In genomic region chr11:210122-210802, GRCh38 we compare ENCODE assay signal across 9 cellular contexts. TPM values are rescaled to one million over a fixed set of nuclear protein-coding genes. Genes with fewer than 3 reads are reported as not detected.
DNase-seq lines count a peak whose midpoint lies in the region; ATAC-seq and TF ChIP-seq lines count a peak whose summit lies in the region.
"Had no signal": no experiment of that assay in that cellular context is flagged by ENCODE, and none has a peak within 500 bp of the region (broad histone marks: within the 10 kb centered on the region; RNA-seq: fewer than 3 reads in every experiment).

No MANE protein-coding gene starts in this region.

- no peaks in the 10 kb centered on the region for H3K9me3 ChIP-seq in mammary epithelial cell (replicated peaks; ENCODE audit: insufficient read depth, low read length)

- H3K27ac Mint-ChIP-seq in naive B cell, result peak overlapping the region in 2 of 6 donors; percentile 42 to 53

- no peak for ATAC-seq in naive B cell (ENCODE audit: low read depth in 2 of 2)

- peak overlapping the region; percentile 88; the same call in 1 of the 2 replicates for H3K4me3 ChIP-seq in LNCaP clone FGC (ENCODE audit: low read depth, low read length)
- peak overlapping the region in 2 of 3 experiments; percentile 74 to 82 for H3K4me3 ChIP-seq in mammary epithelial cell (replicated peaks in 1 of 3; ENCODE audit: insufficient read depth in 1 of 3, low read depth in 2 of 3, low read length in 3 of 3)

- H3K27ac ChIP-seq in mammary epithelial cell (ENCODE audit: insufficient read depth, low read depth, low read length), result peak overlapping the region; percentile 57

- peaks cover 0 to 17% of the 10 kb centered on the region in 2 donors for H3K36me3 Mint-ChIP-seq in naive B cell

- in situ Hi-C loops in mammary epithelial cell (cut with MboI; ENCODE audit: low sequenced_read_pairs in 2 of 2), result no loop called here

- H3K79me2 ChIP-seq in mammary epithelial cell (ENCODE audit: insufficient read depth, low read length), result peaks cover 77% of the 10 kb centered on the region

- peak overlapping the region; percentile 82 to 100 (median 98) for H3K4me3 Mint-ChIP-seq in naive B cell

- peak overlapping the region; percentile 97 for H3K4me2 ChIP-seq in mammary epithelial cell (ENCODE audit: insufficient read depth, low read depth, low read length)

- intact Hi-C loops in mammary epithelial cell (cut with micrococcal nuclease), result no loop called here

- CTCF ChIA-PET in mammary epithelial cell (lab: Charles Lee; ENCODE audit: low non-redundant PET), result no interaction called here

- no peak overlapping the region for H2AFZ ChIP-seq in mammary epithelial cell (ENCODE audit: low read depth, low read length)

- DNase-seq in AG20443 (ENCODE audit: low spot score), result peak; percentile 82
- no peak for DNase-seq in LNCaP clone FGC (ENCODE audit: low read depth)
- DNase-seq in mammary epithelial cell, result peak; percentile 55
- no peak for DNase-seq in naive B cell
- no peak for DNase-seq in NCI-H2107 (lab: John Stamatoyannopoulos, UW)
- no peak for DNase-seq in GDM1 (lab: John Stamatoyannopoulos, UW)
- no peak for DNase-seq in DMS153 treated with DMSO at 0.1 percent for 48 hours (lab: John Stamatoyannopoulos, UW; ENCODE audit: unreplicated experiment)
- DNase-seq in D341Med (ENCODE audit: low spot score), result no peak

- peaks cover 22% of the 10 kb centered on the region for H3K4me1 ChIP-seq in mammary epithelial cell (ENCODE audit: insufficient read depth, low read length)

- H3K9ac ChIP-seq in mammary epithelial cell (ENCODE audit: insufficient read depth, low read length), result no peak overlapping the region

- WGBS in mammary epithelial cell (ENCODE audit: low coverage, missing lambda C conversion rate), result 83% methylated on average over 6 of the region's 9 CpGs

- H3K36me3 ChIP-seq in mammary epithelial cell (ENCODE audit: insufficient read depth, low read length), result peaks cover 20% of the 10 kb centered on the region

- H3K27me3 ChIP-seq in mammary epithelial cell (ENCODE audit: insufficient read depth, low read length), result no peaks in the 10 kb centered on the region

- H4K20me1 ChIP-seq in mammary epithelial cell (ENCODE audit: insufficient read depth, low read length), result no peaks in the 10 kb centered on the region

- no peaks in the 10 kb centered on the region for H3K27me3 Mint-ChIP-seq in naive B cell

- H3K9me3 Mint-ChIP-seq in naive B cell, result peaks cover 0 to 2% (median 0%) of the 10 kb centered on the region in 7 donors

- no peak for TF ChIP-seq CTCF in LNCaP clone FGC (IDR thresholded peaks at IDR 0.05; ENCODE audit: control insufficient read depth, extremely low read depth, insufficient read depth)
- no peak for TF ChIP-seq CTCF in mammary epithelial cell (conservative IDR thresholded peaks at IDR 0.05 in 1 of 2, IDR thresholded peaks at IDR 0.05 in 1 of 2; ENCODE audit: extremely low read depth in 1 of 2, insufficient read depth in 1 of 2, low read depth in 1 of 2, low read length in 2 of 2)

- H3K4me1 Mint-ChIP-seq in naive B cell, result peaks cover 29 to 41% (median 36%) of the 10 kb centered on the region in 3 donors

- dilution Hi-C loops in mammary epithelial cell (cut with HindIII; ENCODE audit: low sequenced_read_pairs), result loop anchor here (10.0 kb wide), 2 partner anchors 245 to 305 kb away; partner anchors contain the start of gene PTDSS2

- no TSS peak for BruUV-seq in mammary epithelial cell (replicated peaks; lab: Mats Ljungman, UMichigan)

RNA-seq across cellular contexts. Expression of gene RIC8A, which starts 2.8 kb away (rescaled TPM):
- 100 to 1,000 TPM; 112 to 132 TPM for total RNA-seq in mammary epithelial cell
- 119 TPM for polyA plus RNA-seq in mammary epithelial cell
- polyA minus RNA-seq in mammary epithelial cell, result 317 TPM
- 10 to 100 TPM; 66.8 to 83.6 (median 72.6) TPM for polyA plus RNA-seq in naive B cell (ENCODE audit: low read depth in 6 of 6)

RNA-seq across cellular contexts. Expression of gene BET1L, which starts 3.1 kb away (rescaled TPM):
- total RNA-seq in mammary epithelial cell, result 10 to 100 TPM; 13.5 to 53.8 TPM
- 51.9 TPM for polyA plus RNA-seq in mammary epithelial cell
- polyA minus RNA-seq in mammary epithelial cell, result 62.3 TPM
- 10 to 100 TPM; 23.4 to 72.3 (median 44.7) TPM for polyA plus RNA-seq in naive B cell (ENCODE audit: low read depth in 6 of 6)

RNA-seq across cellular contexts. Expression of gene SCGB1C1, which starts 17.4 kb away (rescaled TPM):
- not detected for total RNA-seq in mammary epithelial cell
- polyA plus RNA-seq in mammary epithelial cell (not detected), naive B cell (ENCODE audit: low read depth in 6 of 6) (1 to 10 TPM in 2 of 6 donors, not detected in 4; 1.9 to 2.1 TPM)
- not detected for polyA minus RNA-seq in mammary epithelial cell
- total RNA-seq: mononuclear cell had no signal

RNA-seq across cellular contexts. Expression of gene SIRT3, which starts 25.9 kb away (rescaled TPM):
- 10 to 100 TPM; 12.3 to 14.8 TPM for total RNA-seq in mammary epithelial cell
- 12.1 TPM for polyA plus RNA-seq in mammary epithelial cell
- polyA minus RNA-seq in mammary epithelial cell, result 2.9 TPM
- polyA plus RNA-seq in naive B cell (ENCODE audit: low read depth in 6 of 6), result 10 to 100 TPM in 3 of 6 donors, 1 to 10 TPM in 3; 1.4 to 14.2 (median 8.8) TPM

RNA-seq across cellular contexts. Expression of gene PSMD13, which starts 26.5 kb away (rescaled TPM):
- total RNA-seq in mammary epithelial cell, result 100 to 1,000 TPM in 1 of 2 donors, 10 to 100 TPM in 1; 89.5 to 133 TPM
- polyA plus RNA-seq in mammary epithelial cell, result 217 TPM
- 160 TPM for polyA minus RNA-seq in mammary epithelial cell
- polyA plus RNA-seq in naive B cell (ENCODE audit: low read depth in 6 of 6), result 100 to 1,000 TPM; 193 to 258 (median 215) TPM

Comparison
In these comparisons a context has a peak if more than half of its experiments do, and no peak if none do; other contexts are left out.
1. DNase-seq: peak in AG20443 (single experiment) and mammary epithelial cell (single experiment); none in LNCaP clone FGC (single experiment), naive B cell (single experiment), NCI-H2107 (single experiment), GDM1 (single experiment), DMS153 treated with DMSO at 0.1 percent for 48 hours (single experiment) and D341Med (single experiment).